ENCODE assay signal across 8 cellular contexts in genomic region chr17:64506576-64507417, GRCh38. TPM values are rescaled to one million over a fixed set of nuclear protein-coding genes. Genes with fewer than 3 reads are reported as not detected.
DNase-seq lines count a peak whose midpoint lies in the region; ATAC-seq and TF ChIP-seq lines count a peak whose summit lies in the region.

TSS of gene CEP95 (plus strand) at chr17:64506977. CDS start at chr17:64507098, 121 bp downstream.

- H4K20me1 ChIP-seq in mammary epithelial cell (ENCODE audit: insufficient read depth, low read length) = peaks cover 21% of the 10 kb centered on the region

- H3K4me1 ChIP-seq in mammary epithelial cell (ENCODE audit: insufficient read depth, low read length) = peaks cover 38% of the 10 kb centered on the region

- no peaks in the 10 kb centered on the region for H3K27me3 ChIP-seq in mammary epithelial cell (ENCODE audit: insufficient read depth, low read length)

- in situ Hi-C loops in mammary epithelial cell (cut with MboI; ENCODE audit: low sequenced_read_pairs in 2 of 2) = no loop called here

- H3K4me3 Mint-ChIP-seq in immature natural killer cell = peak within 1 kb of the TSS; percentile 99 to 100 (median 99)

- ATAC-seq in GM18873 (IDR thresholded peaks at IDR 0.05; ENCODE audit: low FRiP score, unreplicated experiment) (peak; percentile 46), HG03135 (IDR thresholded peaks at IDR 0.05; ENCODE audit: unreplicated experiment) (peak; percentile 64)

- peaks cover 0 to 4% (median 0%) of the 10 kb centered on the region in 6 donors for H3K9me3 Mint-ChIP-seq in immature natural killer cell

- H3K4me2 ChIP-seq in mammary epithelial cell (ENCODE audit: insufficient read depth, low read depth, low read length) = peak within 1 kb of the TSS; percentile 93

- POLR2A ChIA-PET in AG04449 (lab: Yijun Ruan, JAX) = interaction anchor here (0.5 to 3.0 kb wide), 19 partner anchors 9 to 361 kb away, joined by 3 to 55 read pairs (median 4); partner anchors contain the start of gene POLG2

- dilution Hi-C loops in mammary epithelial cell (cut with HindIII; ENCODE audit: low sequenced_read_pairs) = no loop called here

- peaks cover 35 to 53% (median 46%) of the 10 kb centered on the region in 3 donors for H3K27me3 Mint-ChIP-seq in immature natural killer cell (ENCODE audit: low read depth in 3 of 3)

- no TSS peak for BruUV-seq in mammary epithelial cell (replicated peaks; lab: Mats Ljungman, UMichigan)

- TF ChIP-seq CTCF in AG04449 (IDR thresholded peaks at IDR 0.05; ENCODE audit: insufficient read depth, low read length, missing control alignments) (no peak), WI38 (IDR thresholded peaks at IDR 0.05; ENCODE audit: low read depth, low read length) (no peak), mammary epithelial cell (conservative IDR thresholded peaks at IDR 0.05 in 1 of 2, IDR thresholded peaks at IDR 0.05 in 1 of 2; ENCODE audit: extremely low read depth in 1 of 2, insufficient read depth in 1 of 2, low read depth in 1 of 2, low read length in 2 of 2) (no peak)

- intact Hi-C loops in mammary epithelial cell (cut with micrococcal nuclease) = loop anchor here (1.0 to 2.0 kb wide), 3 partner anchors 9 to 142 kb away; partner anchors contain the start of gene POLG2

- peaks cover 29% of the 10 kb centered on the region for H3K36me3 ChIP-seq in mammary epithelial cell (ENCODE audit: insufficient read depth, low read length)

- peak within 1 kb of the TSS; percentile 99 for H3K27ac ChIP-seq in mammary epithelial cell (ENCODE audit: insufficient read depth, low read depth, low read length)

- H3K27ac Mint-ChIP-seq in immature natural killer cell = peak within 1 kb of the TSS; percentile 99 to 100 (median 100)

- peaks cover 33 to 57% (median 45%) of the 10 kb centered on the region in 3 donors for H3K36me3 Mint-ChIP-seq in immature natural killer cell

- 2% methylated on average over 33 of the region's 77 CpGs for WGBS in mammary epithelial cell (ENCODE audit: low coverage, missing lambda C conversion rate)

- peak; percentile 95 for DNase-seq in AG04449 (ENCODE audit: low read depth, low spot score)
- peak; percentile 99 for DNase-seq in NCI-H2227 treated with DMSO at 0.1 percent for 48 hours (lab: John Stamatoyannopoulos, UW)
- DNase-seq in mammary epithelial cell = peak; percentile 99
- DNase-seq in immature natural killer cell = peak; percentile 96 to 98 (median 98)
- peak; percentile 90 for DNase-seq in stimulated activated CD4-positive, alpha-beta T cell treated with anti-CD3 and anti-CD28 coated beads, Interleukin-12 subunit alpha, Interleukin-12 subunit beta, amount 100 ng/mL, for 4 hours

- H3K4me3 ChIP-seq in AG04449 (ENCODE audit: low read depth, low read length) (peak within 1 kb of the TSS; percentile 97), WI38 (ENCODE audit: low read depth, low read length) (peak within 1 kb of the TSS; percentile 97), mammary epithelial cell (replicated peaks in 1 of 3; ENCODE audit: insufficient read depth in 1 of 3, low read depth in 2 of 3, low read length in 3 of 3) (peak within 1 kb of the TSS; percentile 82 to 100 (median 97))

- no peaks in the 10 kb centered on the region for H3K9me3 ChIP-seq in mammary epithelial cell (replicated peaks; ENCODE audit: insufficient read depth, low read length)

- peaks cover 51 to 67% of the 10 kb centered on the region in 2 donors for H3K4me1 Mint-ChIP-seq in immature natural killer cell

- H3K9ac ChIP-seq in mammary epithelial cell (ENCODE audit: insufficient read depth, low read length) = peak within 1 kb of the TSS; percentile 100

- peak within 1 kb of the TSS; percentile 95 for H2AFZ ChIP-seq in mammary epithelial cell (ENCODE audit: low read depth, low read length)

- H3K79me2 ChIP-seq in mammary epithelial cell (ENCODE audit: insufficient read depth, low read length) = peaks cover 88% of the 10 kb centered on the region

- CTCF ChIA-PET in AG04449 (lab: Yijun Ruan, JAX) = interaction anchor here (1.0 to 8.5 kb wide), 5 partner anchors 9 to 187 kb away, joined by 3 to 88 read pairs (median 9); partner anchors contain the start of gene POLG2
- CTCF ChIA-PET in mammary epithelial cell (lab: Charles Lee; ENCODE audit: low non-redundant PET) = interaction anchor here (0.7 kb wide), 1 partner anchor 96 kb away, joined by 18 read pairs; no protein-coding TSS in a partner anchor

RNA-seq across cellular contexts. Expression of gene CEP95, which starts in this region (rescaled TPM):
- 10 to 100 TPM; 18.7 to 36.5 TPM for total RNA-seq in mammary epithelial cell
- polyA plus RNA-seq in mammary epithelial cell (14.6 TPM), immature natural killer cell (10 to 100 TPM in 1 of 3 donors, 1 to 10 TPM in 2; 7.1 to 12.7 (median 7.5) TPM)
- 19.4 TPM for polyA minus RNA-seq in mammary epithelial cell

Comparison
In these comparisons a context has a peak if more than half of its experiments do, and no peak if none do; other contexts are left out.
1. Peak in every context shown above with its lines: DNase-seq, ATAC-seq, H3K4me3 ChIP-seq and H3K27ac ChIP-seq.